In the genomic region with DNA sequence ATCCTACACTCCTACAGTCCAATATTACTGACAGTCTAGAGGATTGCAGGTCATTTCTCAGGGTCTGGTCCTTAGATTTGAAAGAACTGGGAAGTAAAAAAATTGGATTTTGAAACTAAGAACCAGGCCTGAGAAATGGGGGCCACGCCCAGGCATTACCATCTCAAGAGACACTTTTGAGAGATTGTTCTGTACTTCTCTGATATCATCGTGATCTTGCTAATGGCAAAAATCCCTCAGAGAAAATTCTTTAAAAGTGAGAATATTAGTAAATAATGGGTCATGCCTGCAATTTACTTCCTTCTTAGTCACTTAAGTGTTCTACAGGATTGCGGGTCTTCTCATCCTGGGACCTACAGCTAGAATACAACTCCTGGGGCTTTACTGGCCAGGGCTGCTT, we compare ENCODE assay signal across 15 cellular contexts. TPM values are rescaled to one million over a fixed set of nuclear protein-coding genes. Genes with fewer than 3 reads are reported as not detected.
DNase-seq lines count a peak whose midpoint lies in the region; ATAC-seq and TF ChIP-seq lines count a peak whose summit lies in the region.
"Had no signal": no experiment of that assay in that cellular context is flagged by ENCODE, and none has a peak within 500 bp of the region (broad histone marks: within the 10 kb centered on the region; RNA-seq: fewer than 3 reads in every experiment).

No MANE protein-coding gene starts in this region.

- TF ChIP-seq EP300 in gastroesophageal sphincter (IDR thresholded peaks at IDR 0.05), result no peak

- no peaks in the 10 kb centered on the region for H3K27me3 ChIP-seq in adipocyte (replicated peaks; ENCODE audit: control insufficient read depth, insufficient read depth, low read length)
- no peaks in the 10 kb centered on the region for H3K27me3 ChIP-seq in gastroesophageal sphincter

- peak overlapping the region; percentile 86 for H3K27ac Mint-ChIP-seq in HFFc6
- H3K27ac Mint-ChIP-seq: CD8-positive, alpha-beta T cell had no signal

- peaks cover 3% of the 10 kb centered on the region; the same call in 1 of the 2 replicates for H3K36me3 Mint-ChIP-seq in HFFc6 (ENCODE audit: low read depth)
- H3K36me3 Mint-ChIP-seq: CD14-positive monocyte; CD8-positive, alpha-beta T cell had no signal

- H3K27me3 Mint-ChIP-seq in HFFc6 (ENCODE audit: insufficient read depth), result peaks cover 2% of the 10 kb centered on the region; the same call in 1 of the 2 replicates

- H3K9ac ChIP-seq in adipocyte (ENCODE audit: low read length), result peak overlapping the region; percentile 40

- ATAC-seq in gastroesophageal sphincter, result peak; percentile 25
- ATAC-seq in GM21786 (IDR thresholded peaks at IDR 0.05; ENCODE audit: unreplicated experiment), result no peak
- no peak for ATAC-seq in HG02840 (IDR thresholded peaks at IDR 0.05; ENCODE audit: low FRiP score, unreplicated experiment)
- ATAC-seq: A549; CD8-positive, alpha-beta T cell; HCT116 had no signal

- H3K4me3 ChIP-seq in adipocyte (ENCODE audit: low read length) (no peak overlapping the region), gastroesophageal sphincter (no peak overlapping the region)
- H3K4me3 ChIP-seq: A549 had no signal

- H3K9me3 Mint-ChIP-seq in HFFc6, result no peaks in the 10 kb centered on the region
- H3K9me3 Mint-ChIP-seq: CD14-positive monocyte; CD8-positive, alpha-beta T cell had no signal

- H3K36me3 ChIP-seq in adipocyte (ENCODE audit: control insufficient read depth, insufficient read depth, low read length, severe bottlenecking) (no peaks in the 10 kb centered on the region), gastroesophageal sphincter (no peaks in the 10 kb centered on the region)

- DNase-seq in HFFc6 (no peak), adipocyte (ENCODE audit: low read depth) (no peak), HCEC 1CT (no peak), H4 (ENCODE audit: low spot score) (no peak)
- DNase-seq: CD8-positive, alpha-beta T cell; COR-L47; DMS153; DMS79 treated with DMSO at 0.1 percent for 48 hours; GDM1 had no signal

- H3K4me3 Mint-ChIP-seq in HFFc6, result peak overlapping the region; percentile 61; the same call in 1 of the 2 replicates
- H3K4me3 Mint-ChIP-seq: CD14-positive monocyte; CD8-positive, alpha-beta T cell had no signal

- 74 to 84% methylated on average over 3 of the region's 3 CpGs for WGBS in gastroesophageal sphincter (ENCODE audit: low coverage in 1 of 2), 2 donors

- peaks cover 69% of the 10 kb centered on the region for H3K4me1 Mint-ChIP-seq in HFFc6 (ENCODE audit: low read depth)

- H3K9me3 ChIP-seq in adipocyte (ENCODE audit: control insufficient read depth, low read length) (no peaks in the 10 kb centered on the region), gastroesophageal sphincter (no peaks in the 10 kb centered on the region)
- H3K9me3 ChIP-seq: A549 had no signal

- H3K27ac ChIP-seq in gastroesophageal sphincter, result no peak overlapping the region
- H3K27ac ChIP-seq: A549 had no signal

- no peak for TF ChIP-seq POLR2A in gastroesophageal sphincter (IDR thresholded peaks at IDR 0.05)

- TF ChIP-seq CTCF in HFFc6 (IDR thresholded peaks at IDR 0.05) (no peak), gastroesophageal sphincter (IDR thresholded peaks at IDR 0.05) (no peak)

- H3K4me1 ChIP-seq in adipocyte (ENCODE audit: control insufficient read depth, insufficient read depth, low read length) (peaks cover 46% of the 10 kb centered on the region), gastroesophageal sphincter (peaks cover 2 to 19% (median 9%) of the 10 kb centered on the region in 3 donors)

RNA-seq across cellular contexts. Expression of a gene that starts 42.0 kb away (rescaled TPM):
- total RNA-seq in HFFc6 (2021; fragmentation: NEBNext Ultra II Directional; extraction: Animal tissue kit (Norgen Biotek cat#: 25700)), result 10 to 100 TPM; 10.3 to 19.9 (median 11.8) TPM
- 10 to 100 TPM; 15.2 to 26.9 (median 17.6) TPM for total RNA-seq in gastroesophageal sphincter
- 7.2 and 8.6 TPM in 2 replicates for total RNA-seq in H4 (2014; rRNA removed; shearing (Covaris generic))
